ENCODE assay signal across 30 cellular contexts in the genomic region with DNA sequence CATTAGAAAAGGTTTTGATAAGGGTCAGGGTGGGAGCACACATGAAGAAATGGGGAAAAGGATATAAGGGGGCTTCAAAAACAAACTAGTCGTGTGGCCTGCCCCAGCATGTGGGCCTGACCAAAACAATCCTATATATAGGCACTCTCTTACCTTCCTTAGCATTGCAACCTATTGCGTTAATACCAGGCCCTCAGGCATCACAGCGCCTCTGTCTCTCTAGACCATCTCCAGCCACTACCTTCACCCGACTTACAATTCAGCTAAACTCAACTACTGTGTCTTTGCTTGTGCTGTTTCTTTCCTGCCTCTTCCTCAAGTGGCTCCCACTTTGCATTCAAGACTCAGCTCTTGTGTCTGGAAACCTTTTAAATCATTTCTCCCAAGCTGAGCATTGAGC. TPM values are rescaled to one million over a fixed set of nuclear protein-coding genes. Genes with fewer than 3 reads are reported as not detected.
"Had no signal": no experiment of that assay in that cellular context is flagged by ENCODE, and none has a peak within 500 bp of the region (broad histone marks: within the 10 kb centered on the region; RNA-seq: fewer than 3 reads in every experiment).

No MANE protein-coding gene starts in this region.

- H3K4me1 ChIP-seq: foreskin keratinocyte, gastroesophageal sphincter, parathyroid adenoma, suprapubic skin, transverse colon, vagina had no signal

- H3K27me3 Mint-ChIP-seq: stimulated activated naive CD8-positive, alpha-beta T cell treated with anti-CD3 and anti-CD28 coated beads, Interleukin-15, amount 100 ng/mL, for 72 hours had no signal

- H3K4me3 ChIP-seq: esophagus muscularis mucosa, gastroesophageal sphincter, heart left ventricle, hepatocyte, lower lobe of right lung, mucosa of descending colon, right lobe of liver, suprapubic skin, transverse colon, vagina had no signal

- H3K27ac ChIP-seq: epithelial cell of prostate, esophagus muscularis mucosa, foreskin keratinocyte, gastroesophageal sphincter, heart left ventricle, hepatocyte, lower lobe of right lung, neutrophil, parathyroid adenoma, right lobe of liver, suprapubic skin, transverse colon, vagina had no signal

- H3K9me3 Mint-ChIP-seq: effector memory CD8-positive, alpha-beta T cell; mesothelial cell of epicardium; naive B cell; natural killer cell treated with Interleukin-12 subunit alpha and Interleukin-12 subunit beta and Interleukin-15 and Interleukin-18, amount 100 ng/mL, for 72 hours; neural crest cell; stimulated activated naive CD8-positive, alpha-beta T cell treated with anti-CD3 and anti-CD28 coated beads, Interleukin-15, amount 100 ng/mL, for 72 hours had no signal

- H3K4me3 Mint-ChIP-seq: effector memory CD8-positive, alpha-beta T cell; memory B cell; mesothelial cell of epicardium; naive B cell; natural killer cell treated with Interleukin-12 subunit alpha and Interleukin-12 subunit beta and Interleukin-15 and Interleukin-18, amount 100 ng/mL, for 72 hours; neural crest cell; stimulated activated naive CD8-positive, alpha-beta T cell treated with anti-CD3 and anti-CD28 coated beads, Interleukin-15, amount 100 ng/mL, for 72 hours had no signal

- H3K4me1 Mint-ChIP-seq: memory B cell, naive B cell, neural crest cell had no signal

- DNase-seq: cortex of kidney; effector memory CD8-positive, alpha-beta T cell; foreskin keratinocyte; heart left ventricle; left ventricle myocardium superior; lower lobe of right lung; mucosa of descending colon; naive B cell; small intestine; stimulated activated CD4-positive, alpha-beta T cell treated with anti-CD3 and anti-CD28 coated beads, Interleukin-15, amount 100 ng/mL, for 24 hours; stimulated activated CD4-positive, alpha-beta T cell treated with anti-CD3 and anti-CD28 coated beads, Interleukin-2, amount 100 ng/mL, for 48 hours; stimulated activated naive CD4-positive, alpha-beta T cell; stimulated activated naive CD8-positive, alpha-beta T cell treated with anti-CD3 and anti-CD28 coated beads, Interleukin-15, amount 100 ng/mL, for 72 hours; transverse colon had no signal

- H3K27me3 ChIP-seq: esophagus muscularis mucosa, foreskin keratinocyte, gastroesophageal sphincter, heart left ventricle, hepatocyte, neutrophil, right lobe of liver, transverse colon, vagina had no signal

- H3K36me3 ChIP-seq: esophagus muscularis mucosa, gastroesophageal sphincter, heart left ventricle, lower lobe of right lung, neutrophil, right lobe of liver, suprapubic skin, transverse colon, vagina had no signal

- H3K36me3 Mint-ChIP-seq: memory B cell; mesothelial cell of epicardium; naive B cell; natural killer cell treated with Interleukin-12 subunit alpha and Interleukin-12 subunit beta and Interleukin-15 and Interleukin-18, amount 100 ng/mL, for 72 hours had no signal

- H3K27ac Mint-ChIP-seq: effector memory CD8-positive, alpha-beta T cell; memory B cell; mesothelial cell of epicardium; naive B cell; natural killer cell treated with Interleukin-12 subunit alpha and Interleukin-12 subunit beta and Interleukin-15 and Interleukin-18, amount 100 ng/mL, for 72 hours; progenitor cell of endocrine pancreas; stimulated activated naive CD8-positive, alpha-beta T cell treated with anti-CD3 and anti-CD28 coated beads, Interleukin-15, amount 100 ng/mL, for 72 hours had no signal

- H2AFZ ChIP-seq: hepatocyte, parathyroid adenoma had no signal

- H3K9me3 ChIP-seq: esophagus muscularis mucosa, gastroesophageal sphincter, heart left ventricle, lower lobe of right lung, mucosa of descending colon, neutrophil, right lobe of liver, suprapubic skin, transverse colon, vagina had no signal

- H3K4me2 ChIP-seq: hepatocyte had no signal

- ATAC-seq: effector memory CD8-positive, alpha-beta T cell; foreskin keratinocyte; gastroesophageal sphincter; heart left ventricle; left ventricle myocardium superior; mucosa of descending colon; natural killer cell treated with Interleukin-12 subunit alpha and Interleukin-12 subunit beta and Interleukin-15 and Interleukin-18, amount 100 ng/mL, for 72 hours; stimulated activated naive CD8-positive, alpha-beta T cell treated with anti-CD3 and anti-CD28 coated beads, Interleukin-15, amount 100 ng/mL, for 72 hours had no signal

- H3K79me2 ChIP-seq: hepatocyte, parathyroid adenoma had no signal

RNA-seq across cellular contexts. Expression of a gene that starts 47.0 kb away (rescaled TPM):
- total RNA-seq: fibroblast of lung; natural killer cell treated with Interleukin-12 subunit alpha and Interleukin-12 subunit beta and Interleukin-15 and Interleukin-18, amount 100 ng/mL, for 72 hours; osteoblast; progenitor cell of endocrine pancreas had no signal
